ENCODE assay signal across 1 cellular context in genomic region chr16:18796377-18796776, GRCh38.
A peak's percentile ranks its signal among the peaks of the same experiment; 100 is the strongest.
TF ChIP-seq lines count a peak whose summit lies in the region.

No MANE protein-coding gene starts in this region.

TF ChIP-seq in HepG2, 621 proteins besides CTCF, POLR2A, EP300 and RAD21 (continued from another document):
- TF ChIP-seq LCORL (IDR thresholded peaks at IDR 0.05) (no peak), LCORL (CRISPR knock-in tag; IDR thresholded peaks at IDR 0.05) (no peak), ARID3A (IDR thresholded peaks at IDR 0.05; ENCODE audit: low read depth, low read length) (0 out of 2 replicates have a peak, but pooled peaks have one; percentile 24)
